ENCODE assay signal across 15 cellular contexts in genomic region chr1:35887508-35887907, GRCh38. TPM values are rescaled to one million over a fixed set of nuclear protein-coding genes. Genes with fewer than 3 reads are reported as not detected.
A peak's percentile ranks its signal among the peaks of the same experiment; 100 is the strongest.
DNase-seq lines count a peak whose midpoint lies in the region; ATAC-seq, FAIRE-seq and TF ChIP-seq lines count a peak whose summit lies in the region.
"Had no signal": no experiment of that assay in that cellular context is flagged by ENCODE, and none has a peak within 500 bp of the region (broad histone marks: within the 10 kb centered on the region; RNA-seq: fewer than 3 reads in every experiment).

No MANE protein-coding gene starts in this region.

- no peaks in the 10 kb centered on the region for H3K27me3 Mint-ChIP-seq in activated T-cell treated with anti-CD3 and anti-CD28 coated beads, Interleukin-2, amount 50 U/mL, for 72 hours (ENCODE audit: low read depth)
- H3K27me3 Mint-ChIP-seq in stimulated activated memory B cell treated with anti-CD40 and anti-IgM and Interleukin-4, amounts not matched to agents 10 μg/mL and 1 μg/mL and 100 μg/mL, for 72 hours, result no peaks in the 10 kb centered on the region

- H3K4me3 ChIP-seq in SU-DHL-6 (ENCODE audit: insufficient read depth, low read length, poor library complexity, severe bottlenecking), result no peak overlapping the region
- peak overlapping the region; percentile 39 for H3K4me3 ChIP-seq in iPS-15b (ENCODE audit: low read depth, low read length)
- H3K4me3 ChIP-seq: testis had no signal

- H3F3A ChIP-seq in SU-DHL-6 (ENCODE audit: insufficient read depth), result peaks cover 13% of the 10 kb centered on the region

- no peaks in the 10 kb centered on the region for H3K9me3 Mint-ChIP-seq in activated T-cell treated with anti-CD3 and anti-CD28 coated beads, Interleukin-2, amount 50 U/mL, for 72 hours
- no peaks in the 10 kb centered on the region for H3K9me3 Mint-ChIP-seq in stimulated activated memory B cell treated with anti-CD40 and anti-IgM and Interleukin-4, amounts not matched to agents 10 μg/mL and 1 μg/mL and 100 μg/mL, for 72 hours

- peaks cover 44% of the 10 kb centered on the region for H3K4me1 Mint-ChIP-seq in activated T-cell treated with anti-CD3 and anti-CD28 coated beads, Interleukin-2, amount 50 U/mL, for 72 hours (ENCODE audit: low read depth)
- peaks cover 53% of the 10 kb centered on the region for H3K4me1 Mint-ChIP-seq in stimulated activated memory B cell treated with anti-CD40 and anti-IgM and Interleukin-4, amounts not matched to agents 10 μg/mL and 1 μg/mL and 100 μg/mL, for 72 hours

- TF ChIP-seq POLR2A in H54 (IDR thresholded peaks at IDR 0.05; ENCODE audit: low read depth, low read length), result no peak

- peaks cover 4% of the 10 kb centered on the region; the same call in 1 of the 2 replicates for H4K20me1 ChIP-seq in SU-DHL-6 (ENCODE audit: low read depth, low read length)

- TF ChIP-seq CTCF in SU-DHL-6 (IDR thresholded peaks at IDR 0.05; ENCODE audit: insufficient read depth, low read length, poor library complexity, severe bottlenecking), result no peak

- H3K27me3 ChIP-seq in SU-DHL-6 (ENCODE audit: low read length) (no peaks in the 10 kb centered on the region), iPS-15b (ENCODE audit: control insufficient read depth, insufficient read depth, low read length) (no peaks in the 10 kb centered on the region)
- H3K27me3 ChIP-seq: testis had no signal

- H3K4me1 ChIP-seq in iPS-15b (ENCODE audit: control insufficient read depth, insufficient read depth, low read length), result peaks cover 33% of the 10 kb centered on the region

- no peak overlapping the region for H3K4me3 Mint-ChIP-seq in activated T-cell treated with anti-CD3 and anti-CD28 coated beads, Interleukin-2, amount 50 U/mL, for 72 hours
- no peak overlapping the region for H3K4me3 Mint-ChIP-seq in stimulated activated memory B cell treated with anti-CD40 and anti-IgM and Interleukin-4, amounts not matched to agents 10 μg/mL and 1 μg/mL and 100 μg/mL, for 72 hours

- H3K4me2 ChIP-seq in SU-DHL-6 (ENCODE audit: low read depth, low read length, poor library complexity, severe bottlenecking), result peak overlapping the region; percentile 24

- no peaks in the 10 kb centered on the region for H3K9me2 ChIP-seq in SU-DHL-6 (replicated peaks; ENCODE audit: insufficient read depth, low read length)

- H3K36me3 ChIP-seq in SU-DHL-6 (ENCODE audit: low read length), result no peaks in the 10 kb centered on the region
- H3K36me3 ChIP-seq in iPS-15b (ENCODE audit: control insufficient read depth, insufficient read depth, low read length), result peaks cover 11% of the 10 kb centered on the region

- H3K79me2 ChIP-seq in SU-DHL-6 (ENCODE audit: insufficient read depth, low read length), result peaks cover 34% of the 10 kb centered on the region

- FAIRE-seq in H54 (lab: Jason Lieb, UNC), result no peak

- H3K9ac ChIP-seq in SU-DHL-6 (ENCODE audit: low read length) (no peak overlapping the region), iPS-15b (ENCODE audit: low read depth, low read length) (no peak overlapping the region)

- no peak for DNase-seq in activated T-cell treated with anti-CD3 and anti-CD28 coated beads, Interleukin-2, amount 50 U/mL, for 72 hours
- DNase-seq in activated T-cell treated with anti-CD3 and anti-CD28 coated beads for 4 hours (no peak), H54 (ENCODE audit: insufficient read length, low spot score) (no peak)
- DNase-seq: amniotic stem cell, Caco-2, head of caudate nucleus, NCI-H2029 treated with DMSO at 0.1 percent for 48 hours, testis had no signal

- peak overlapping the region; percentile 40 for H3K27ac Mint-ChIP-seq in activated T-cell treated with anti-CD3 and anti-CD28 coated beads, Interleukin-2, amount 50 U/mL, for 72 hours
- H3K27ac Mint-ChIP-seq in stimulated activated memory B cell treated with anti-CD40 and anti-IgM and Interleukin-4, amounts not matched to agents 10 μg/mL and 1 μg/mL and 100 μg/mL, for 72 hours, result peak overlapping the region; percentile 73

- ATAC-seq in activated T-cell treated with anti-CD3 and anti-CD28 coated beads, Interleukin-2, amount 50 U/mL, for 72 hours (replicated peaks in 1 of 2), result no peak
- no peak for ATAC-seq in stimulated activated memory B cell treated with anti-CD40 and anti-IgM and Interleukin-4, amounts not matched to agents 10 μg/mL and 1 μg/mL and 100 μg/mL, for 72 hours
- no peak for ATAC-seq in HG02973 (IDR thresholded peaks at IDR 0.05; ENCODE audit: unreplicated experiment)
- no peak for ATAC-seq in GM19328 (IDR thresholded peaks at IDR 0.05; ENCODE audit: unreplicated experiment)
- ATAC-seq: activated CD4-positive, CD25-positive, alpha-beta regulatory T cell treated with anti-CD3 and anti-CD28 coated beads, Interleukin-2, amount 50 U/mL, for 24 hours; Panc1 had no signal

- H3K27ac ChIP-seq in SU-DHL-6 (ENCODE audit: low read depth, low read length), result 0 out of 2 replicates have a peak overlapping the region, but pooled peaks have one; percentile 46
- H3K27ac ChIP-seq: testis had no signal

- H3K36me3 Mint-ChIP-seq in activated T-cell treated with anti-CD3 and anti-CD28 coated beads, Interleukin-2, amount 50 U/mL, for 72 hours (ENCODE audit: insufficient read depth in 2 of 2), result peaks cover 3 to 11% of the 10 kb centered on the region in 2 donors
- peaks cover 19% of the 10 kb centered on the region for H3K36me3 Mint-ChIP-seq in stimulated activated memory B cell treated with anti-CD40 and anti-IgM and Interleukin-4, amounts not matched to agents 10 μg/mL and 1 μg/mL and 100 μg/mL, for 72 hours

- no peaks in the 10 kb centered on the region for H3K9me3 ChIP-seq in SU-DHL-6 (ENCODE audit: insufficient read depth, low read length)
- H3K9me3 ChIP-seq in iPS-15b (ENCODE audit: control insufficient read depth, insufficient read depth, low read length), result no peaks in the 10 kb centered on the region
- H3K9me3 ChIP-seq: Caco-2, testis had no signal

- no peak overlapping the region for H2AFZ ChIP-seq in SU-DHL-6 (ENCODE audit: low read depth, low read length, severe bottlenecking)

RNA-seq across cellular contexts. Expression of gene AGO1, which starts 4.5 kb away (rescaled TPM):
- 10 to 100 TPM; 28.6 to 33.0 TPM for total RNA-seq in activated T-cell treated with anti-CD3 and anti-CD28 coated beads, Interleukin-2, amount 50 U/mL, for 72 hours

RNA-seq across cellular contexts. Expression of gene AGO3, which starts 43.4 kb away (rescaled TPM):
- total RNA-seq in activated T-cell treated with anti-CD3 and anti-CD28 coated beads, Interleukin-2, amount 50 U/mL, for 72 hours, result 10 to 100 TPM; 30.1 to 35.9 TPM
